In the genomic region with DNA sequence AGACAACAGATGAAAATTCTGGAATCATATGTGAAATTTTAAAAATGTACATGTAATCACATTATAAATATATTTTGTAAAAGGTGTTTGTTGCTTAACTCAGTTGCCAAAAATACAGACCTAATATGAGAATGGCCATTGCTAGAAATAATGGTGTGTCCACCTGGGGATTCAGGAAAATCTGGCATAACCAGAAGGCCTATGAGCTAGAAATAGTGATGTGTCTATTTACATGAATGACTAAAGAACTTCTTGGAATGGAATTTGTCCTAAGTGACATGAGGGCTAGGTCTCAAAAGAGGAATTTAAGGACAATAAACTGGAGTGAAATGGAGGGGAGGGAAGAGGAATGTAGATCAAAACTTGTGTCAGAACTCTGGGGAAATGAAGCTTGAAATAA, we compare ENCODE assay signal across 16 cellular contexts.
A peak's percentile ranks its signal among the peaks of the same experiment; 100 is the strongest.
DNase-seq lines count a peak whose midpoint lies in the region; ATAC-seq and TF ChIP-seq lines count a peak whose summit lies in the region.
"Had no signal": no experiment of that assay in that cellular context is flagged by ENCODE, and none has a peak within 500 bp of the region (broad histone marks: within the 10 kb centered on the region; RNA-seq: fewer than 3 reads in every experiment).

No MANE protein-coding gene starts in this region.

- POLR2A ChIA-PET in PC-3 (lab: Charles Lee; ENCODE audit: unreplicated experiment), result no interaction called here

- no peaks in the 10 kb centered on the region for H3F3A ChIP-seq in PC-3 (ENCODE audit: low read length, unreplicated experiment)

- ATAC-seq in PC-3, result no peak
- ATAC-seq: CD8-positive, alpha-beta T cell had no signal

- CTCF ChIA-PET in PC-3 (lab: Charles Lee), result no interaction called here

- no peaks in the 10 kb centered on the region for H3K79me2 ChIP-seq in PC-3 (ENCODE audit: low read length)

- peak overlapping the region; percentile 38; the same call in 1 of the 2 replicates for H3K4me2 ChIP-seq in BLaER1
- no peak overlapping the region for H3K4me2 ChIP-seq in PC-3 (ENCODE audit: low read length)

- H3K4me3 ChIP-seq in BLaER1, result no peak overlapping the region
- no peak overlapping the region for H3K4me3 ChIP-seq in PC-3 (ENCODE audit: low read length)
- no peak overlapping the region for H3K4me3 ChIP-seq in epithelial cell of esophagus (ENCODE audit: low read length)
- no peak overlapping the region for H3K4me3 ChIP-seq in spleen
- no peak overlapping the region for H3K4me3 ChIP-seq in dorsolateral prefrontal cortex

- H4K20me1 ChIP-seq in BLaER1, result no peaks in the 10 kb centered on the region
- no peaks in the 10 kb centered on the region for H4K20me1 ChIP-seq in PC-3 (ENCODE audit: low read length)

- peak; percentile 67 for DNase-seq in PC-3
- DNase-seq in epithelial cell of esophagus (ENCODE audit: low read depth), result peak; percentile 18
- no peak for DNase-seq in spleen
- DNase-seq in dorsolateral prefrontal cortex, result no peak
- no peak for DNase-seq in foreskin melanocyte
- DNase-seq: CD4-positive, CD25-positive, alpha-beta regulatory T cell; CD8-positive, alpha-beta T cell; DMS 273 treated with DMSO at 0.1 percent for 48 hours; DMS79; EL; GF-D8; GOT3; H7; HCEC 1CT had no signal

- intact Hi-C loops in PC-3 (cut with micrococcal nuclease) (loop anchor here (2.0 kb wide), 1 partner anchor 37 kb away; no protein-coding TSS in a partner anchor), spleen (cut with DNase I; ENCODE audit: low total_unique reads) (no loop called here), dorsolateral prefrontal cortex (cut with DNase I) (no loop called here)

- BruUV-seq in PC-3 (replicated peaks; lab: Mats Ljungman, UMichigan), result no TSS peak

- H3K4me1 ChIP-seq in BLaER1, result peaks cover 57% of the 10 kb centered on the region
- H3K4me1 ChIP-seq in PC-3 (ENCODE audit: insufficient read depth, low read length), result peaks cover 37% of the 10 kb centered on the region
- H3K4me1 ChIP-seq in spleen, result no peaks in the 10 kb centered on the region

- no peak for TF ChIP-seq CTCF in PC-3 (conservative IDR thresholded peaks at IDR 0.05; ENCODE audit: low read depth, low read length)
- TF ChIP-seq CTCF in epithelial cell of esophagus (IDR thresholded peaks at IDR 0.05; ENCODE audit: insufficient read depth, low read depth, low read length, missing control alignments), result no peak
- no peak for TF ChIP-seq CTCF in spleen (IDR thresholded peaks at IDR 0.05 in 8 of 11, conservative IDR thresholded peaks at IDR 0.05 in 3 of 11)
- TF ChIP-seq CTCF in dorsolateral prefrontal cortex (IDR thresholded peaks at IDR 0.05 in 54 of 56, conservative IDR thresholded peaks at IDR 0.05 in 2 of 56; ENCODE audit: low read depth in 1 of 56, partially characterized antibody in 56 of 56), result no peak

- H3K9me2 ChIP-seq in PC-3 (replicated peaks; ENCODE audit: low read length), result no peaks in the 10 kb centered on the region

- H3K27me3 ChIP-seq in BLaER1, result no peaks in the 10 kb centered on the region
- H3K27me3 ChIP-seq in PC-3 (ENCODE audit: low read length), result no peaks in the 10 kb centered on the region
- H3K27me3 ChIP-seq in spleen (replicated peaks in 1 of 7), result no peaks in the 10 kb centered on the region
- no peaks in the 10 kb centered on the region for H3K27me3 ChIP-seq in dorsolateral prefrontal cortex

- H3K27ac ChIP-seq in BLaER1 (no peak overlapping the region), PC-3 (ENCODE audit: low read length) (no peak overlapping the region), spleen (no peak overlapping the region), dorsolateral prefrontal cortex (no peak overlapping the region)
- H3K27ac ChIP-seq: C4-2B had no signal

- H3K9ac ChIP-seq in BLaER1, result no peak overlapping the region
- no peak overlapping the region for H3K9ac ChIP-seq in PC-3 (ENCODE audit: low read length)

- H3K36me3 ChIP-seq in BLaER1, result no peaks in the 10 kb centered on the region
- H3K36me3 ChIP-seq in PC-3 (ENCODE audit: low read depth, low read length), result no peaks in the 10 kb centered on the region
- no peaks in the 10 kb centered on the region for H3K36me3 ChIP-seq in spleen

- no peak overlapping the region for H2AFZ ChIP-seq in PC-3 (ENCODE audit: low read length)

- H3K9me3 ChIP-seq in BLaER1 (peaks cover 20% of the 10 kb centered on the region), PC-3 (ENCODE audit: low read length) (no peaks in the 10 kb centered on the region), spleen (no peaks in the 10 kb centered on the region)

- TF ChIP-seq POLR2A in spleen (IDR thresholded peaks at IDR 0.05), result no peak

Comparison
In these comparisons a context has a peak if more than half of its experiments do, and no peak if none do; other contexts are left out.
1. DNase-seq: peak in PC-3 (single experiment) and epithelial cell of esophagus (single experiment); none in spleen (single experiment), dorsolateral prefrontal cortex (0 of 10) and foreskin melanocyte (single experiment).